ENCODE assay signal across 35 cellular contexts in the genomic region with DNA sequence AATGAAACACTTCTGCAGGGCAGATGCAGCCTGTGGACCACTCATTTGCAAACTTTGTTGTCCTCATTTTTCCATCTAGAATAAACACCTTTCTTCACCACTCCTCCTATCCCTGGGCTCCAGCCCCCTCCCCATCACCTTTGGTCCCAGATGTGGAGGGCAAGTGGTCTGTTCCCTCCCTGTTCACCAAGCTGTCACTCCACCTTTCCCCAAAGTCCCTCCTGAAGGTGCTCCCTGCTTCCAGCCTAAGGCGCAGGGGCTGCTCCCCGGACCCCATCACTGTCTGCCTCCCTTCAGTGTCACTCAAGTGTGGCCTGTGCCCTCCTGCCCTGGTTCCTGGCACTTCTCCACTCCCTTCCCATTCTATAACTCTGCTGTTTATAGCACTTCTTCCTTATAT. TPM values are rescaled to one million over a fixed set of nuclear protein-coding genes. Genes with fewer than 3 reads are reported as not detected.
"Had no signal": no experiment of that assay in that cellular context is flagged by ENCODE, and none has a peak within 500 bp of the region (broad histone marks: within the 10 kb centered on the region; RNA-seq: fewer than 3 reads in every experiment).

No MANE protein-coding gene starts in this region.

- H3K4me3 Mint-ChIP-seq: activated B cell treated with CpG ODN at 0.5 μM for 24 hours; activated CD4-positive, alpha-beta memory T cell treated with anti-CD3 and anti-CD28 coated beads for 36 hours; activated naive CD4-positive, alpha-beta T cell treated with anti-CD3 and anti-CD28 coated beads, Interleukin-2, amount 10 ng/mL, durations not matched to agents 7 days and 5 days; activated naive CD8-positive, alpha-beta T cell treated with anti-CD3 and anti-CD28 coated beads for 36 hours; activated T-cell treated with anti-CD3 and anti-CD28 coated beads, Interleukin-2, amount 50 U/mL, for 4 hours; activated T-helper 1 cell treated with anti-CD3 and anti-CD28 coated beads, Interleukin-12 subunit alpha, Interleukin-12 subunit beta, Interleukin-2, Interleukin-4 antibody, amounts not matched to agents 30 ng/mL and 10 ng/mL and 1 ng/mL, durations not matched to agents 14 hours and 24 hours and 36 hours; T-cell had no signal

- H3K27me3 Mint-ChIP-seq: activated B cell treated with CpG ODN at 0.5 μM for 24 hours; activated CD4-positive, alpha-beta memory T cell treated with anti-CD3 and anti-CD28 coated beads for 36 hours; activated naive CD4-positive, alpha-beta T cell treated with anti-CD3 and anti-CD28 coated beads, Interleukin-2, amount 10 ng/mL, durations not matched to agents 7 days and 5 days; activated naive CD8-positive, alpha-beta T cell treated with anti-CD3 and anti-CD28 coated beads for 36 hours; T-cell had no signal

- H3K9me3 Mint-ChIP-seq: activated B cell treated with CpG ODN at 0.5 μM for 24 hours; activated CD4-positive, alpha-beta memory T cell treated with anti-CD3 and anti-CD28 coated beads for 36 hours; activated naive CD4-positive, alpha-beta T cell treated with anti-CD3 and anti-CD28 coated beads, Interleukin-2, amount 10 ng/mL, durations not matched to agents 7 days and 5 days; activated naive CD8-positive, alpha-beta T cell treated with anti-CD3 and anti-CD28 coated beads for 36 hours; activated T-cell treated with anti-CD3 and anti-CD28 coated beads, Interleukin-2, amount 50 U/mL, for 4 hours; activated T-helper 1 cell treated with anti-CD3 and anti-CD28 coated beads, Interleukin-12 subunit alpha, Interleukin-12 subunit beta, Interleukin-2, Interleukin-4 antibody, amounts not matched to agents 30 ng/mL and 10 ng/mL and 1 ng/mL, durations not matched to agents 14 hours and 24 hours and 36 hours; T-cell had no signal

- H3K4me3 ChIP-seq: adrenal gland, MG63, Peyer's patch had no signal

- H3K4me1 ChIP-seq: adrenal gland had no signal

- H3K27ac ChIP-seq: adrenal gland, brain microvascular endothelial cell, Peyer's patch, VCaP had no signal

- DNase-seq: activated B cell treated with CpG ODN at 0.5 μM for 24 hours; activated CD4-positive, alpha-beta memory T cell treated with anti-CD3 and anti-CD28 coated beads for 36 hours; activated CD4-positive, alpha-beta T cell treated with anti-CD3 and anti-CD28 coated beads for 4 hours; activated CD4-positive, alpha-beta T cell treated with anti-CD3 and anti-CD28 coated beads, Interleukin-2, amount 50 U/mL, for 1 hour; activated CD4-positive, CD25-positive, alpha-beta regulatory T cell treated with anti-CD3 and anti-CD28 coated beads, Interleukin-2, amount 50 U/mL, for 72 hours; activated CD8-positive, alpha-beta memory T cell treated with anti-CD3 and anti-CD28 coated beads, Interleukin-2, amount 50 U/mL, for 4 hours; activated gamma-delta T cell treated with Interleukin-2 at 50 U/mL for 16 hours; activated naive CD4-positive, alpha-beta T cell treated with anti-CD3 and anti-CD28 coated beads, Interleukin-2, amount 10 ng/mL, durations not matched to agents 7 days and 5 days; activated naive CD8-positive, alpha-beta T cell treated with anti-CD3 and anti-CD28 coated beads for 36 hours; activated T-cell treated with anti-CD3 and anti-CD28 coated beads for 4 hours; activated T-cell treated with anti-CD3 and anti-CD28 coated beads, Interleukin-2, amount 50 U/mL, for 4 hours; brain microvascular endothelial cell; central memory CD4-positive, alpha-beta T cell; Kasumi-1; KG1; MG63; NCI-H1048; NCI-H1436 treated with DMSO at 0.1 percent for 48 hours; NCI-H1694 treated with DMSO at 0.1 percent for 48 hours; NCI-H2029; NCI-H345; NCI-H524 treated with DMSO at 0.1 percent for 48 hours; PC-3; Peyer's patch; RPMI8226; SIG-M5; T-cell; T-helper 2 cell; T-helper 9 cell had no signal

- ATAC-seq: activated T-cell treated with anti-CD3 and anti-CD28 coated beads, Interleukin-2, amount 50 U/mL, for 4 hours; PC-3; SK-N-SH treated with all-trans-retinoic acid at 6 μM for 48 hours; T-cell had no signal

- H3K9me3 ChIP-seq: adrenal gland, MG63, Peyer's patch had no signal

- H3K27ac Mint-ChIP-seq: activated B cell treated with CpG ODN at 0.5 μM for 24 hours; activated CD4-positive, alpha-beta memory T cell treated with anti-CD3 and anti-CD28 coated beads for 36 hours; activated naive CD4-positive, alpha-beta T cell treated with anti-CD3 and anti-CD28 coated beads, Interleukin-2, amount 10 ng/mL, durations not matched to agents 7 days and 5 days; activated naive CD8-positive, alpha-beta T cell treated with anti-CD3 and anti-CD28 coated beads for 36 hours; activated T-helper 1 cell treated with anti-CD3 and anti-CD28 coated beads, Interleukin-12 subunit alpha, Interleukin-12 subunit beta, Interleukin-2, Interleukin-4 antibody, amounts not matched to agents 30 ng/mL and 10 ng/mL and 1 ng/mL, durations not matched to agents 14 hours and 24 hours and 36 hours had no signal

- H3K36me3 ChIP-seq: adrenal gland, brain microvascular endothelial cell, MG63, Peyer's patch had no signal

- H3K27me3 ChIP-seq: adrenal gland, brain microvascular endothelial cell, MG63, Peyer's patch had no signal

RNA-seq across cellular contexts. Expression of a gene that starts 14.4 kb away (rescaled TPM):
- total RNA-seq: activated B cell treated with CpG ODN at 0.5 μM for 24 hours; activated CD4-positive, alpha-beta memory T cell treated with anti-CD3 and anti-CD28 coated beads for 36 hours; activated naive CD8-positive, alpha-beta T cell treated with anti-CD3 and anti-CD28 coated beads for 36 hours; activated T-cell treated with anti-CD3 and anti-CD28 coated beads, Interleukin-2, amount 50 U/mL, for 4 hours; activated T-helper 1 cell treated with anti-CD3 and anti-CD28 coated beads, Interleukin-12 subunit alpha, Interleukin-12 subunit beta, Interleukin-2, Interleukin-4 antibody, amounts not matched to agents 30 ng/mL and 10 ng/mL and 1 ng/mL, durations not matched to agents 14 hours and 24 hours and 36 hours; NCI-H460; PC-3; Peyer's patch; SK-MEL-5; T-cell had no signal
